9 cellular contexts compared by ENCODE assay signal in the genomic region with DNA sequence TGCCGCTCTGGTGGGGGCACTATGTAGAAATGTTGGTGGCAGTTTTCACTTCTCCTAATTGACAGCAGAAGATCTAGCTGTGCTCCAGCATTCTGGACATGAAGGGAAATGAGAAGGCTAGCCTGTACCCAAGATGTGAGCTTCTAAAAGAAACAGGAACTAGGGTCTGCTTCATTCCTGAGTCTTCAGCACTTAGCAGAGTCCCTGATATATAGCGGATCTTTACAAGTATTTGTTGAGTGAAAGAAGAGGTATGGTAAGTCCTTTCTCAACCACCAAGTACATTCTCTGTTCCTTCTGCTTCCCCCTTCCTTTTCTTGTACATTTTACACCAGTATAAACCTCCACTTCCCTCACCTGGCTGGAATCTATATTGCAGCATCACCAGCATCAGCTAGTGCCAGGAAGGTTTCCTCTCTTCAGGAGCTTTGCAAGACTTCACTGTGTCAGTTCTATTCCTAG.
DNase-seq lines count a peak whose midpoint lies in the region; ATAC-seq lines count a peak whose summit lies in the region.
"Had no signal": no experiment of that assay in that cellular context is flagged by ENCODE, and none has a peak within 500 bp of the region (broad histone marks: within the 10 kb centered on the region; RNA-seq: fewer than 3 reads in every experiment).

No MANE protein-coding gene starts in this region.

- H3K9me3 Mint-ChIP-seq in stimulated activated effector memory CD8-positive, alpha-beta T cell treated with anti-CD3 and anti-CD28 coated beads, Interleukin-12 subunit alpha, Interleukin-12 subunit beta, amount 100 ng/mL, for 72 hours: peaks cover 2% of the 10 kb centered on the region

- peak; percentile 70 for ATAC-seq in GM19455 (IDR thresholded peaks at IDR 0.05; ENCODE audit: unreplicated experiment)
- no peak for ATAC-seq in stimulated activated effector memory CD8-positive, alpha-beta T cell treated with anti-CD3 and anti-CD28 coated beads, Interleukin-12 subunit alpha, Interleukin-12 subunit beta, amount 100 ng/mL, for 72 hours

- no peaks in the 10 kb centered on the region for H3K36me3 Mint-ChIP-seq in stimulated activated effector memory CD8-positive, alpha-beta T cell treated with anti-CD3 and anti-CD28 coated beads, Interleukin-12 subunit alpha, Interleukin-12 subunit beta, amount 100 ng/mL, for 72 hours

- H3K4me3 Mint-ChIP-seq in stimulated activated effector memory CD8-positive, alpha-beta T cell treated with anti-CD3 and anti-CD28 coated beads, Interleukin-12 subunit alpha, Interleukin-12 subunit beta, amount 100 ng/mL, for 72 hours: no peak overlapping the region

- no peaks in the 10 kb centered on the region for H3K4me1 Mint-ChIP-seq in stimulated activated effector memory CD8-positive, alpha-beta T cell treated with anti-CD3 and anti-CD28 coated beads, Interleukin-12 subunit alpha, Interleukin-12 subunit beta, amount 100 ng/mL, for 72 hours

- DNase-seq in COR-L47 (lab: John Stamatoyannopoulos, UW) (peak; percentile 48), NCI-H1105 treated with DMSO at 0.1 percent for 48 hours (lab: John Stamatoyannopoulos, UW) (peak; percentile 50), globus pallidus (ENCODE audit: low spot score) (peak; percentile 61), HK-2 (ENCODE audit: unreplicated experiment) (no peak), NCI-H2227 (lab: John Stamatoyannopoulos, UW; ENCODE audit: unreplicated experiment) (no peak)
- DNase-seq in stimulated activated effector memory CD8-positive, alpha-beta T cell treated with anti-CD3 and anti-CD28 coated beads, Interleukin-12 subunit alpha, Interleukin-12 subunit beta, amount 100 ng/mL, for 72 hours (ENCODE audit: low spot score in 2 of 2): no peak
- no peak for DNase-seq in activated CD8-positive, alpha-beta memory T cell treated with anti-CD3 and anti-CD28 coated beads, Interleukin-2, amount 50 U/mL, for 48 hours
- DNase-seq: left cardiac atrium had no signal

- no peak overlapping the region for H3K27ac Mint-ChIP-seq in stimulated activated effector memory CD8-positive, alpha-beta T cell treated with anti-CD3 and anti-CD28 coated beads, Interleukin-12 subunit alpha, Interleukin-12 subunit beta, amount 100 ng/mL, for 72 hours

Comparison
In these comparisons a context has a peak if more than half of its experiments do, and no peak if none do; other contexts are left out.
1. DNase-seq: peak in COR-L47 (single experiment), NCI-H1105 treated with DMSO at 0.1 percent for 48 hours (single experiment) and globus pallidus (single experiment); none in stimulated activated effector memory CD8-positive, alpha-beta T cell treated with anti-CD3 and anti-CD28 coated beads, Interleukin-12 subunit alpha, Interleukin-12 subunit beta, amount 100 ng/mL, for 72 hours (0 of 2), HK-2 (single experiment), NCI-H2227 (single experiment) and activated CD8-positive, alpha-beta memory T cell treated with anti-CD3 and anti-CD28 coated beads, Interleukin-2, amount 50 U/mL, for 48 hours (single experiment).